Comparison of ENCODE assay signal across 15 cellular contexts in genomic region chr6:169271158-169271936, GRCh38. TPM values are rescaled to one million over a fixed set of nuclear protein-coding genes. Genes with fewer than 3 reads are reported as not detected.
"Had no signal": no experiment of that assay in that cellular context is flagged by ENCODE, and none has a peak within 500 bp of the region (broad histone marks: within the 10 kb centered on the region; RNA-seq: fewer than 3 reads in every experiment).

No MANE protein-coding gene starts in this region.

- H3K36me3 Mint-ChIP-seq: activated naive CD4-positive, alpha-beta T cell treated with anti-CD3 and anti-CD28 coated beads, Interleukin-2, amount 50 U/mL, for 24 hours had no signal

- H3K4me3 ChIP-seq: transverse colon had no signal

- H3K27ac ChIP-seq: brain microvascular endothelial cell, transverse colon had no signal

- H3K27ac Mint-ChIP-seq: activated naive CD4-positive, alpha-beta T cell treated with anti-CD3 and anti-CD28 coated beads, Interleukin-2, amount 50 U/mL, for 24 hours; activated T-helper 2 cell treated with anti-CD3 and anti-CD28 coated beads, Interferon-gamma antibody, Interleukin-2, Interleukin-4, amounts not matched to agents 10 μg/mL and 5 μg/mL and 100 μg/mL, durations not matched to agents 14 hours and 24 hours and 36 hours; dendritic cell treated with granulocyte-macrophage colony-stimulating factor and Interleukin-4, amounts not matched to agents 40 ng/mL and 50 ng/mL, for 4 days; T-helper 17 cell had no signal

- H3K27me3 Mint-ChIP-seq: activated naive CD4-positive, alpha-beta T cell treated with anti-CD3 and anti-CD28 coated beads, Interleukin-2, amount 50 U/mL, for 24 hours; dendritic cell treated with granulocyte-macrophage colony-stimulating factor and Interleukin-4, amounts not matched to agents 40 ng/mL and 50 ng/mL, for 4 days had no signal

- H3K9me3 ChIP-seq: transverse colon had no signal

- H3K4me3 Mint-ChIP-seq: activated naive CD4-positive, alpha-beta T cell treated with anti-CD3 and anti-CD28 coated beads, Interleukin-2, amount 50 U/mL, for 24 hours; dendritic cell treated with granulocyte-macrophage colony-stimulating factor and Interleukin-4, amounts not matched to agents 40 ng/mL and 50 ng/mL, for 4 days; T-helper 17 cell had no signal

- DNase-seq: amygdala; brain microvascular endothelial cell; erythroblast; foreskin fibroblast; head of caudate nucleus; posterior cingulate gyrus; right cardiac atrium; stimulated activated naive CD4-positive, alpha-beta T cell; substantia nigra; T-helper 17 cell; transverse colon had no signal

- H3K9me3 Mint-ChIP-seq: activated naive CD4-positive, alpha-beta T cell treated with anti-CD3 and anti-CD28 coated beads, Interleukin-2, amount 50 U/mL, for 24 hours; activated T-helper 2 cell treated with anti-CD3 and anti-CD28 coated beads, Interferon-gamma antibody, Interleukin-2, Interleukin-4, amounts not matched to agents 10 μg/mL and 5 μg/mL and 100 μg/mL, durations not matched to agents 14 hours and 24 hours and 36 hours; dendritic cell treated with granulocyte-macrophage colony-stimulating factor and Interleukin-4, amounts not matched to agents 40 ng/mL and 50 ng/mL, for 4 days had no signal

- H3K4me1 Mint-ChIP-seq: activated naive CD4-positive, alpha-beta T cell treated with anti-CD3 and anti-CD28 coated beads, Interleukin-2, amount 50 U/mL, for 24 hours had no signal

- H3K36me3 ChIP-seq: brain microvascular endothelial cell, transverse colon had no signal

- H3K4me1 ChIP-seq: transverse colon had no signal

- H3K27me3 ChIP-seq: brain microvascular endothelial cell, transverse colon had no signal

- ATAC-seq: activated CD4-positive, CD25-positive, alpha-beta regulatory T cell treated with anti-CD3 and anti-CD28 coated beads, Interleukin-2, amount 50 U/mL, for 24 hours; right cardiac atrium; T-helper 17 cell had no signal

RNA-seq across cellular contexts. Expression of gene THBS2, which starts 17.7 kb away (rescaled TPM):
- total RNA-seq: activated T-helper 2 cell treated with anti-CD3 and anti-CD28 coated beads, Interferon-gamma antibody, Interleukin-2, Interleukin-4, amounts not matched to agents 10 μg/mL and 5 μg/mL and 100 μg/mL, durations not matched to agents 14 hours and 24 hours and 36 hours; T-helper 17 cell had no signal
